1 cellular context compared by ENCODE assay signal in the genomic region with DNA sequence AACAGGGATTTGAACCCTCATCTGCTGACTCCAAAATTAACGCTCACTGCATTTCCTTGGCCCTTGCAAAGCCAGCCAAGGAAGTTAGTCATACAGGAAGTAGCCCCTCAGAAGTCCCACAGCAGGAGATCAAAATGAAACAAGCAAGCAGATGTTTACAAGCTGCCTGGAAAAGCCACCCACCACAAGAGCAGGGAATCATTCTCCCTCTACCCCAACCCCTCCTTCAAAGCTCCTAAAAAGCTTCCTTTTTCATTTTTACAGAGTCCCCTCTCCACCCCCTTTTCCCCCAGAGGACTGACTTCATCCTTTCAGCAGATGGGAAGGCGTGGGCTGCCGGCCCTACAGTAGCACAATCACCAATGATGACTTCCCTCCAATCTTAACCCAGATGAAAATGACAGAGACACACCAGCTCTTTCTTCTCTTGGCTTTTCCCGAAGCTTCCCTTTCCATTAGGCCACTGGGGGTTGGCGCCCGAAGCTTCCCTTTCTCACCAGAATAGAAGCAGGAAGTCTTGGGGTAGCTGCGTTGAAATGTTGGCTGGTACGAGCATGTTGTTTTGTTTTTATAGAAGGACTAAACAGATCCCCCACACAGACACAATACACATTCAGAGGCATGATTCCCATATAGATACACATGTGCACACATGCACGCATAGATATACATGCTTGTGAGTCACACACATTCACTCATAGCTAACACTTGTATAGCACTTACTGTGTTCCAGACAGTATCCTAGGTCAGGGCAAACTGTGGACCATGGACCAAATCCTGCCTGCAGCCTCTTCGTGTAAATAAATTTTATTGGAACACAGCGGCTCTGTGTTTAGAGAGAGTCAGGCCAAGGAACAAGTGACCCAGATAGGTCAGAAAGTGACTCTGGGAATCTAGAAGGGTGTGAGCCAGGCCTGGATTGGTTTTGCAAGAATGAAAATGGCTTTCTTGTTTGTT.
TF ChIP-seq lines count a peak whose summit lies in the region.

No MANE protein-coding gene starts in this region.

TF ChIP-seq in HEK293, 187 proteins besides CTCF, POLR2A, EP300 and RAD21 (continued from another document and continues in another):
- TF ChIP-seq ZNF639 (tag by site-specific recombination; IDR thresholded peaks at IDR 0.05) (no peak), ZNF146 (tag by site-specific recombination; IDR thresholded peaks at IDR 0.05) (no peak; the same call in 1 of the 2 replicates), KLF8 (tag by site-specific recombination; IDR thresholded peaks at IDR 0.05) (peak; percentile 50; the same call in 1 of the 2 replicates), ZNF148 (tag by site-specific recombination; IDR thresholded peaks at IDR 0.05; ENCODE audit: borderline replicate concordance) (no peak), ZFHX2 (tag by site-specific recombination; conservative IDR thresholded peaks at IDR 0.05) (peak; percentile 87), ZNF223 (tag by site-specific recombination; IDR thresholded peaks at IDR 0.05) (no peak), ZNF184 (tag by site-specific recombination; IDR thresholded peaks at IDR 0.05) (peak; percentile 32; the same call in 1 of the 2 replicates), ZNF391 (tag by site-specific recombination; IDR thresholded peaks at IDR 0.05; ENCODE audit: borderline replicate concordance, low read depth) (no peak), ZNF132 (tag by site-specific recombination; IDR thresholded peaks at IDR 0.05; ENCODE audit: borderline replicate concordance) (no peak), ZNF174 (tag by site-specific recombination; IDR thresholded peaks at IDR 0.05) (no peak), ZXDB (tag by site-specific recombination; IDR thresholded peaks at IDR 0.05) (peak; percentile 54), ZNF114 (tag by site-specific recombination; IDR thresholded peaks at IDR 0.05) (no peak), ZNF621 (tag by site-specific recombination; IDR thresholded peaks at IDR 0.05) (no peak), ZBTB21 (tag by site-specific recombination; IDR thresholded peaks at IDR 0.05) (peak; percentile 60; the same call in 1 of the 2 replicates), EGR2 (tag by site-specific recombination; IDR thresholded peaks at IDR 0.05; ENCODE audit: low read depth) (peak; percentile 85), ZNF580 (tag by site-specific recombination; IDR thresholded peaks at IDR 0.05) (no peak), HOXD13 (CRISPR knock-in tag; IDR thresholded peaks at IDR 0.05; ENCODE audit: borderline replicate concordance) (no peak), ZNF341 (tag by site-specific recombination; IDR thresholded peaks at IDR 0.05; ENCODE audit: low read depth) (peak; percentile 58), KLF1 (tag by site-specific recombination; IDR thresholded peaks at IDR 0.05) (no peak), ZNF843 (tag by site-specific recombination; IDR thresholded peaks at IDR 0.05) (no peak), ZNF830 (tag by site-specific recombination; IDR thresholded peaks at IDR 0.05; ENCODE audit: low read depth) (no peak), ZNF560 (tag by site-specific recombination; IDR thresholded peaks at IDR 0.05; ENCODE audit: borderline replicate concordance) (no peak), ZNF449 (tag by site-specific recombination; IDR thresholded peaks at IDR 0.05) (no peak), SP3 (tag by site-specific recombination; IDR thresholded peaks at IDR 0.05) (peak; percentile 39; the same call in 1 of the 2 replicates), ZNF677 (tag by site-specific recombination; IDR thresholded peaks at IDR 0.05) (no peak), ZNF488 (tag by site-specific recombination; IDR thresholded peaks at IDR 0.05) (no peak), ZNF366 (tag by site-specific recombination; conservative IDR thresholded peaks at IDR 0.05) (peak; percentile 51; the same call in 1 of the 2 replicates), SETDB1 (IDR thresholded peaks at IDR 0.05; ENCODE audit: insufficient read length, low read length) (no peak), TRIM28 (IDR thresholded peaks at IDR 0.05; ENCODE audit: borderline replicate concordance, low read length) (no peak; the same call in 1 of the 2 replicates), RBAK (tag by site-specific recombination; IDR thresholded peaks at IDR 0.05) (no peak), ZNF555 (tag by site-specific recombination; conservative IDR thresholded peaks at IDR 0.05) (no peak), ZNF548 (tag by site-specific recombination; IDR thresholded peaks at IDR 0.05) (no peak), ZNF561 (tag by site-specific recombination; IDR thresholded peaks at IDR 0.05; ENCODE audit: borderline replicate concordance) (peak; percentile 70; the same call in 1 of the 2 replicates)
- TF ChIP-seq, protein P1, sequence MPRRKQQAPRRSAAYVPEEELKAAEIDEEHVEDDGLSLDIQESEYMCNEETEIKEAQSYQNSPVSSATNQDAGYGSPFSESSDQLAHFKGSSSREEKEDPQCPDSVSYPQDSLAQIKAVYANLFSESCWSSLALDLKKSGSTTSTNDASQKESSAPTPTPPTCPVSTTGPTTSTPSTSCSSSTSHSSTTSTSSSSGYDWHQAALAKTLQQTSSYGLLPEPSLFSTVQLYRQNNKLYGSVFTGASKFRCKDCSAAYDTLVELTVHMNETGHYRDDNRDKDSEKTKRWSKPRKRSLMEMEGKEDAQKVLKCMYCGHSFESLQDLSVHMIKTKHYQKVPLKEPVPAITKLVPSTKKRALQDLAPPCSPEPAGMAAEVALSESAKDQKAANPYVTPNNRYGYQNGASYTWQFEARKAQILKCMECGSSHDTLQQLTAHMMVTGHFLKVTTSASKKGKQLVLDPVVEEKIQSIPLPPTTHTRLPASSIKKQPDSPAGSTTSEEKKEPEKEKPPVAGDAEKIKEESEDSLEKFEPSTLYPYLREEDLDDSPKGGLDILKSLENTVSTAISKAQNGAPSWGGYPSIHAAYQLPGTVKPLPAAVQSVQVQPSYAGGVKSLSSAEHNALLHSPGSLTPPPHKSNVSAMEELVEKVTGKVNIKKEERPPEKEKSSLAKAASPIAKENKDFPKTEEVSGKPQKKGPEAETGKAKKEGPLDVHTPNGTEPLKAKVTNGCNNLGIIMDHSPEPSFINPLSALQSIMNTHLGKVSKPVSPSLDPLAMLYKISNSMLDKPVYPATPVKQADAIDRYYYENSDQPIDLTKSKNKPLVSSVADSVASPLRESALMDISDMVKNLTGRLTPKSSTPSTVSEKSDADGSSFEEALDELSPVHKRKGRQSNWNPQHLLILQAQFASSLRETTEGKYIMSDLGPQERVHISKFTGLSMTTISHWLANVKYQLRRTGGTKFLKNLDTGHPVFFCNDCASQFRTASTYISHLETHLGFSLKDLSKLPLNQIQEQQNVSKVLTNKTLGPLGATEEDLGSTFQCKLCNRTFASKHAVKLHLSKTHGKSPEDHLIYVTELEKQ (tag by site-specific recombination; IDR thresholded peaks at IDR 0.05; ENCODE audit: borderline replicate concordance): peak; percentile 25; the same call in 1 of the 2 replicates
- TF ChIP-seq, protein P2, sequence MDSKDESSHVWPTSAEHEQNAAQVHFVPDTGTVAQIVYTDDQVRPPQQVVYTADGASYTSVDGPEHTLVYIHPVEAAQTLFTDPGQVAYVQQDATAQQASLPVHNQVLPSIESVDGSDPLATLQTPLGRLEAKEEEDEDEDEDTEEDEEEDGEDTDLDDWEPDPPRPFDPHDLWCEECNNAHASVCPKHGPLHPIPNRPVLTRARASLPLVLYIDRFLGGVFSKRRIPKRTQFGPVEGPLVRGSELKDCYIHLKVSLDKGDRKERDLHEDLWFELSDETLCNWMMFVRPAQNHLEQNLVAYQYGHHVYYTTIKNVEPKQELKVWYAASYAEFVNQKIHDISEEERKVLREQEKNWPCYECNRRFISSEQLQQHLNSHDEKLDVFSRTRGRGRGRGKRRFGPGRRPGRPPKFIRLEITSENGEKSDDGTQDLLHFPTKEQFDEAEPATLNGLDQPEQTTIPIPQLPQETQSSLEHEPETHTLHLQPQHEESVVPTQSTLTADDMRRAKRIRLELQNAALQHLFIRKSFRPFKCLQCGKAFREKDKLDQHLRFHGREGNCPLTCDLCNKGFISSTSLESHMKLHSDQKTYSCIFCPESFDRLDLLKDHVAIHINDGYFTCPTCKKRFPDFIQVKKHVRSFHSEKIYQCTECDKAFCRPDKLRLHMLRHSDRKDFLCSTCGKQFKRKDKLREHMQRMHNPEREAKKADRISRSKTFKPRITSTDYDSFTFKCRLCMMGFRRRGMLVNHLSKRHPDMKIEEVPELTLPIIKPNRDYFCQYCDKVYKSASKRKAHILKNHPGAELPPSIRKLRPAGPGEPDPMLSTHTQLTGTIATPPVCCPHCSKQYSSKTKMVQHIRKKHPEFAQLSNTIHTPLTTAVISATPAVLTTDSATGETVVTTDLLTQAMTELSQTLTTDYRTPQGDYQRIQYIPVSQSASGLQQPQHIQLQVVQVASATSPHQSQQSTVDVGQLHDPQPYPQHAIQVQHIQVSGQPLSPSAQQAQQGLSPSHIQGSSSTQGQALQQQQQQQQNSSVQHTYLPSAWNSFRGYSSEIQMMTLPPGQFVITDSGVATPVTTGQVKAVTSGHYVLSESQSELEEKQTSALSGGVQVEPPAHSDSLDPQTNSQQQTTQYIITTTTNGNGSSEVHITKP (tag by site-specific recombination; IDR thresholded peaks at IDR 0.05): peak; percentile 70
- TF ChIP-seq, protein P3, sequence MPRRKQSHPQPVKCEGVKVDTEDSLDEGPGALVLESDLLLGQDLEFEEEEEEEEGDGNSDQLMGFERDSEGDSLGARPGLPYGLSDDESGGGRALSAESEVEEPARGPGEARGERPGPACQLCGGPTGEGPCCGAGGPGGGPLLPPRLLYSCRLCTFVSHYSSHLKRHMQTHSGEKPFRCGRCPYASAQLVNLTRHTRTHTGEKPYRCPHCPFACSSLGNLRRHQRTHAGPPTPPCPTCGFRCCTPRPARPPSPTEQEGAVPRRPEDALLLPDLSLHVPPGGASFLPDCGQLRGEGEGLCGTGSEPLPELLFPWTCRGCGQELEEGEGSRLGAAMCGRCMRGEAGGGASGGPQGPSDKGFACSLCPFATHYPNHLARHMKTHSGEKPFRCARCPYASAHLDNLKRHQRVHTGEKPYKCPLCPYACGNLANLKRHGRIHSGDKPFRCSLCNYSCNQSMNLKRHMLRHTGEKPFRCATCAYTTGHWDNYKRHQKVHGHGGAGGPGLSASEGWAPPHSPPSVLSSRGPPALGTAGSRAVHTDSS (tag by site-specific recombination; IDR thresholded peaks at IDR 0.05): no peak
- TF ChIP-seq, protein P4, sequence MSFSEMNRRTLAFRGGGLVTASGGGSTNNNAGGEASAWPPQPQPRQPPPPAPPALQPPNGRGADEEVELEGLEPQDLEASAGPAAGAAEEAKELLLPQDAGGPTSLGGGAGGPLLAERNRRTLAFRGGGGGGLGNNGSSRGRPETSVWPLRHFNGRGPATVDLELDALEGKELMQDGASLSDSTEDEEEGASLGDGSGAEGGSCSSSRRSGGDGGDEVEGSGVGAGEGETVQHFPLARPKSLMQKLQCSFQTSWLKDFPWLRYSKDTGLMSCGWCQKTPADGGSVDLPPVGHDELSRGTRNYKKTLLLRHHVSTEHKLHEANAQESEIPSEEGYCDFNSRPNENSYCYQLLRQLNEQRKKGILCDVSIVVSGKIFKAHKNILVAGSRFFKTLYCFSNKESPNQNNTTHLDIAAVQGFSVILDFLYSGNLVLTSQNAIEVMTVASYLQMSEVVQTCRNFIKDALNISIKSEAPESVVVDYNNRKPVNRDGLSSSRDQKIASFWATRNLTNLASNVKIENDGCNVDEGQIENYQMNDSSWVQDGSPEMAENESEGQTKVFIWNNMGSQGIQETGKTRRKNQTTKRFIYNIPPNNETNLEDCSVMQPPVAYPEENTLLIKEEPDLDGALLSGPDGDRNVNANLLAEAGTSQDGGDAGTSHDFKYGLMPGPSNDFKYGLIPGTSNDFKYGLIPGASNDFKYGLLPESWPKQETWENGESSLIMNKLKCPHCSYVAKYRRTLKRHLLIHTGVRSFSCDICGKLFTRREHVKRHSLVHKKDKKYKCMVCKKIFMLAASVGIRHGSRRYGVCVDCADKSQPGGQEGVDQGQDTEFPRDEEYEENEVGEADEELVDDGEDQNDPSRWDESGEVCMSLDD (tag by site-specific recombination; IDR thresholded peaks at IDR 0.05): no peak; the same call in 1 of the 2 replicates
